In genomic region chr10:121535381-121535780, GRCh38 we compare ENCODE assay signal across 22 cellular contexts.
"Had no signal": no experiment of that assay in that cellular context is flagged by ENCODE, and none has a peak within 500 bp of the region (broad histone marks: within the 10 kb centered on the region; RNA-seq: fewer than 3 reads in every experiment).

No MANE protein-coding gene starts in this region.

- H3K4me1 ChIP-seq: left lung, lower lobe of right lung, prostate gland, tibial nerve, uterus had no signal

- H3K27me3 ChIP-seq: left lung, pancreas, stomach, tibial nerve, uterus had no signal

- H3K27ac ChIP-seq: left lung, lower lobe of right lung, pancreas, prostate gland, skin epidermis, tibial nerve had no signal

- DNase-seq: hippocampal formation; kidney glomerular epithelial cell; left colon; left lung; lower lobe of right lung; mammary epithelial cell; mesenchymal stem cell; naive thymus-derived CD8-positive, alpha-beta T cell; pancreas; retina; right cardiac atrium; stimulated activated CD4-positive, alpha-beta T cell treated with anti-CD3 and anti-CD28 coated beads, Interleukin-12 subunit alpha, Interleukin-12 subunit beta, amount 100 ng/mL, for 4 hours; stimulated activated CD4-positive, alpha-beta T cell treated with anti-CD3 and anti-CD28 coated beads, Interleukin-15, amount 100 ng/mL, for 24 hours; stimulated activated CD4-positive, alpha-beta T cell treated with anti-CD3 and anti-CD28 coated beads, Interleukin-2, amount 100 ng/mL, for 24 hours; stimulated activated CD4-positive, alpha-beta T cell treated with anti-CD3 and anti-CD28 coated beads, Interleukin-4, amount 100 ng/mL, for 1 hour; stimulated activated naive B cell treated with anti-CD40 and anti-IgM and Interleukin-4, amounts not matched to agents 10 μg/mL and 1 μg/mL and 100 μg/mL, for 72 hours; stimulated activated naive CD8-positive, alpha-beta T cell treated with anti-CD3 and anti-CD28 coated beads, Interleukin-15, Interleukin-2, amounts not matched to agents 100 U/mL and 50 U/mL, for 24 hours; stomach; uterus had no signal

- H3K4me3 ChIP-seq: left lung, lower lobe of right lung, pancreas, prostate gland, skin epidermis, stomach, tibial nerve, uterus had no signal

- H3K9me3 ChIP-seq: left lung, lower lobe of right lung, pancreas, prostate gland, stomach, tibial nerve, uterus had no signal

- H3K36me3 ChIP-seq: left lung, pancreas, prostate gland, tibial nerve, uterus had no signal
